ENCODE assay signal across 8 cellular contexts in the genomic region with DNA sequence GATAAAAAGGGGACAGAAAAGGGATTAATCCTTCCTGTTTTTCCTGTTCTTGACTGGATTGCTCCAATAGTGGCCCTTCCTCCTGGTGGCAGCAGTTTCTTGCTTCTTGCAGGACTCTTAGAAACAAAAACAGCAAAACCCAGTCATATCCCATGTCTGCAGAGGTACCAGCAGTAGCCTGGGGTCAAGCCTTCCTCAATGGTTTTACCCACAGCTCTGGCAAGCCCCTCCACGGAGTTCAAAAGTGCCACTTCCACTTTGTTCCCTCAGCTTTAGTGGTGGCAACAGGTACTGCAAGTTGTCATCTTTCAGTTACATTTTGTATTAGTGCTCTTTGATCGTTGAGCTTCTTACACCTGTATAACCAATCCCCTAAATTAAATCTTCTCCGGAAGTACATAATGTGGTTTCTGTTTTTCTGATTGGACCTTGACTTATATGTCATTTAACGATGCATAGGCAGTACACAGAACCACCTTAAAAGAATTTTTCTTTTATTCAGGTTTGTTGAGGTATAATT. TPM values are rescaled to one million over a fixed set of nuclear protein-coding genes. Genes with fewer than 3 reads are reported as not detected.
DNase-seq lines count a peak whose midpoint lies in the region; ATAC-seq, FAIRE-seq and TF ChIP-seq lines count a peak whose summit lies in the region.

No MANE protein-coding gene starts in this region.

- CTCF ChIA-PET in WTC11 (lab: Charles Lee) = interaction anchor here (0.5 to 2.0 kb wide), 18 partner anchors 8 to 282 kb away, joined by 3 to 32 read pairs (median 4); a partner anchor contains a TSS

- peaks cover 5% of the 10 kb centered on the region for H3K4me1 Mint-ChIP-seq in WTC11

- ATAC-seq in GM18867 (IDR thresholded peaks at IDR 0.05; ENCODE audit: unreplicated experiment) = peak; percentile 82
- peak; percentile 81 for ATAC-seq in WTC11
- ATAC-seq in HG03460 (IDR thresholded peaks at IDR 0.05; ENCODE audit: unreplicated experiment) = no peak

- DNase-seq in D721Med (ENCODE audit: insufficient read length, low spot score) (no peak), WTC11 (ENCODE audit: low spot score) (no peak), kidney (no peak), uterus (no peak), cerebellar nuclear complex (lab: John Stamatoyannopoulos, UW) (no peak)

- TF ChIP-seq POLR2A in uterus (IDR thresholded peaks at IDR 0.05) = no peak

- TF ChIP-seq RAD21 in Ishikawa (IDR thresholded peaks at IDR 0.05; ENCODE audit: low read depth) = peak; percentile 8; the same call in 1 of the 2 replicates

- intact Hi-C loops in kidney (cut with DNase I) (no loop called here), uterus (cut with DNase I; ENCODE audit: low total_unique reads) (no loop called here)

- peaks cover 2% of the 10 kb centered on the region; the same call in 1 of the 2 replicates for H3K27me3 Mint-ChIP-seq in WTC11 (ENCODE audit: low read depth)

- no peak overlapping the region for H3K27ac Mint-ChIP-seq in WTC11

- TF ChIP-seq CTCF in D721Med (IDR thresholded peaks at IDR 0.05; ENCODE audit: insufficient read depth, missing control alignments) = no peak
- peak; percentile 57 for TF ChIP-seq CTCF in WTC11 (IDR thresholded peaks at IDR 0.05)
- peak; percentile 36 for TF ChIP-seq CTCF in kidney (IDR thresholded peaks at IDR 0.05; ENCODE audit: borderline replicate concordance, extremely low read depth, insufficient read depth)
- peak in 3 of 4 experiments; percentile 9 to 27 (median 13) for TF ChIP-seq CTCF in uterus (IDR thresholded peaks at IDR 0.05)

- no peak for TF ChIP-seq EP300 in Ishikawa (IDR thresholded peaks at IDR 0.05; ENCODE audit: borderline replicate concordance)

- no peaks in the 10 kb centered on the region for H3K27me3 ChIP-seq in uterus

- no peaks in the 10 kb centered on the region for H3K36me3 ChIP-seq in kidney (ENCODE audit: control insufficient read depth in 1 of 2, insufficient read depth in 2 of 2, low read length in 2 of 2)
- no peaks in the 10 kb centered on the region for H3K36me3 ChIP-seq in uterus

- H3K4me1 ChIP-seq in kidney (ENCODE audit: control insufficient read depth in 1 of 2, insufficient read depth in 1 of 2, low read depth in 1 of 2, low read length in 2 of 2) (no peaks in the 10 kb centered on the region), uterus (no peaks in the 10 kb centered on the region)

- H3K4me3 ChIP-seq in kidney (ENCODE audit: low read length in 2 of 2) = no peak overlapping the region
- no peak overlapping the region for H3K4me3 ChIP-seq in uterus

- H3K27ac ChIP-seq in kidney (ENCODE audit: low read depth in 2 of 2, low read length in 2 of 2) = no peak overlapping the region
- no peak overlapping the region for H3K27ac ChIP-seq in uterus

- H3K36me3 Mint-ChIP-seq in WTC11 = peaks cover 6% of the 10 kb centered on the region

- no peak overlapping the region for H3K9ac ChIP-seq in kidney (ENCODE audit: low read length in 2 of 2)

- peaks cover 23% of the 10 kb centered on the region for H3K9me3 Mint-ChIP-seq in WTC11

- POLR2A ChIA-PET in WTC11 (lab: Charles Lee) = no interaction called here

- no peak overlapping the region for H3K4me3 Mint-ChIP-seq in WTC11

- peak; percentile 66 for FAIRE-seq in D721Med (lab: Jason Lieb, UNC)
- no peak for FAIRE-seq in kidney (lab: Jason Lieb, UNC)

- H3K9me3 ChIP-seq in kidney (ENCODE audit: control insufficient read depth in 1 of 2, low read length in 2 of 2) (no peaks in the 10 kb centered on the region), uterus (no peaks in the 10 kb centered on the region)

TF ChIP-seq in Ishikawa, 13 proteins besides CTCF, POLR2A, EP300 and RAD21 (continues in another document):
- TF ChIP-seq TAF1 (IDR thresholded peaks at IDR 0.05; ENCODE audit: low read depth) (no peak), CEBPB (IDR thresholded peaks at IDR 0.05) (no peak), FOXM1 (IDR thresholded peaks at IDR 0.05; ENCODE audit: borderline replicate concordance, low read depth) (no peak), YY1 (IDR thresholded peaks at IDR 0.05; ENCODE audit: low read depth) (no peak), EGR1 (IDR thresholded peaks at IDR 0.05) (no peak), TEAD4 (IDR thresholded peaks at IDR 0.05) (no peak), NFIC (IDR thresholded peaks at IDR 0.05) (no peak), ZBTB7A (IDR thresholded peaks at IDR 0.05; ENCODE audit: low read depth) (no peak), TCF12 (IDR thresholded peaks at IDR 0.05; ENCODE audit: low read depth) (no peak), CREB1 (IDR thresholded peaks at IDR 0.05; ENCODE audit: low read depth) (no peak)
- TF ChIP-seq, protein P1, sequence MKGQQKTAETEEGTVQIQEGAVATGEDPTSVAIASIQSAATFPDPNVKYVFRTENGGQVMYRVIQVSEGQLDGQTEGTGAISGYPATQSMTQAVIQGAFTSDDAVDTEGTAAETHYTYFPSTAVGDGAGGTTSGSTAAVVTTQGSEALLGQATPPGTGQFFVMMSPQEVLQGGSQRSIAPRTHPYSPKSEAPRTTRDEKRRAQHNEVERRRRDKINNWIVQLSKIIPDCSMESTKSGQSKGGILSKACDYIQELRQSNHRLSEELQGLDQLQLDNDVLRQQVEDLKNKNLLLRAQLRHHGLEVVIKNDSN (IDR thresholded peaks at IDR 0.05) = no peak

TF ChIP-seq in WTC11, 78 proteins besides CTCF, POLR2A, EP300 and RAD21 (continues in another document):
- TF ChIP-seq, protein P2, sequence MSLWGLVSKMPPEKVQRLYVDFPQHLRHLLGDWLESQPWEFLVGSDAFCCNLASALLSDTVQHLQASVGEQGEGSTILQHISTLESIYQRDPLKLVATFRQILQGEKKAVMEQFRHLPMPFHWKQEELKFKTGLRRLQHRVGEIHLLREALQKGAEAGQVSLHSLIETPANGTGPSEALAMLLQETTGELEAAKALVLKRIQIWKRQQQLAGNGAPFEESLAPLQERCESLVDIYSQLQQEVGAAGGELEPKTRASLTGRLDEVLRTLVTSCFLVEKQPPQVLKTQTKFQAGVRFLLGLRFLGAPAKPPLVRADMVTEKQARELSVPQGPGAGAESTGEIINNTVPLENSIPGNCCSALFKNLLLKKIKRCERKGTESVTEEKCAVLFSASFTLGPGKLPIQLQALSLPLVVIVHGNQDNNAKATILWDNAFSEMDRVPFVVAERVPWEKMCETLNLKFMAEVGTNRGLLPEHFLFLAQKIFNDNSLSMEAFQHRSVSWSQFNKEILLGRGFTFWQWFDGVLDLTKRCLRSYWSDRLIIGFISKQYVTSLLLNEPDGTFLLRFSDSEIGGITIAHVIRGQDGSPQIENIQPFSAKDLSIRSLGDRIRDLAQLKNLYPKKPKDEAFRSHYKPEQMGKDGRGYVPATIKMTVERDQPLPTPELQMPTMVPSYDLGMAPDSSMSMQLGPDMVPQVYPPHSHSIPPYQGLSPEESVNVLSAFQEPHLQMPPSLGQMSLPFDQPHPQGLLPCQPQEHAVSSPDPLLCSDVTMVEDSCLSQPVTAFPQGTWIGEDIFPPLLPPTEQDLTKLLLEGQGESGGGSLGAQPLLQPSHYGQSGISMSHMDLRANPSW (CRISPR knock-in tag; conservative IDR thresholded peaks at IDR 0.05; ENCODE audit: low read depth) = no peak
- TF ChIP-seq FOXJ3 (CRISPR knock-in tag; IDR thresholded peaks at IDR 0.05; ENCODE audit: borderline replicate concordance) (no peak), CREM (CRISPR knock-in tag; IDR thresholded peaks at IDR 0.05) (no peak), SOX15 (CRISPR knock-in tag; IDR thresholded peaks at IDR 0.05) (no peak), SP1 (CRISPR knock-in tag; conservative IDR thresholded peaks at IDR 0.05) (no peak), MYBL2 (CRISPR knock-in tag; IDR thresholded peaks at IDR 0.05) (no peak), GTF2I (CRISPR knock-in tag; conservative IDR thresholded peaks at IDR 0.05) (no peak), KAT7 (CRISPR knock-in tag; IDR thresholded peaks at IDR 0.05; ENCODE audit: borderline replicate concordance) (no peak), ZNF138 (CRISPR knock-in tag; conservative IDR thresholded peaks at IDR 0.05) (no peak), TEAD4 (CRISPR knock-in tag; IDR thresholded peaks at IDR 0.05) (no peak)
- TF ChIP-seq, protein P3, sequence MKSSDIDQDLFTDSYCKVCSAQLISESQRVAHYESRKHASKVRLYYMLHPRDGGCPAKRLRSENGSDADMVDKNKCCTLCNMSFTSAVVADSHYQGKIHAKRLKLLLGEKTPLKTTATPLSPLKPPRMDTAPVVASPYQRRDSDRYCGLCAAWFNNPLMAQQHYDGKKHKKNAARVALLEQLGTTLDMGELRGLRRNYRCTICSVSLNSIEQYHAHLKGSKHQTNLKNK (CRISPR knock-in tag; IDR thresholded peaks at IDR 0.05) = no peak
- TF ChIP-seq, protein P4, sequence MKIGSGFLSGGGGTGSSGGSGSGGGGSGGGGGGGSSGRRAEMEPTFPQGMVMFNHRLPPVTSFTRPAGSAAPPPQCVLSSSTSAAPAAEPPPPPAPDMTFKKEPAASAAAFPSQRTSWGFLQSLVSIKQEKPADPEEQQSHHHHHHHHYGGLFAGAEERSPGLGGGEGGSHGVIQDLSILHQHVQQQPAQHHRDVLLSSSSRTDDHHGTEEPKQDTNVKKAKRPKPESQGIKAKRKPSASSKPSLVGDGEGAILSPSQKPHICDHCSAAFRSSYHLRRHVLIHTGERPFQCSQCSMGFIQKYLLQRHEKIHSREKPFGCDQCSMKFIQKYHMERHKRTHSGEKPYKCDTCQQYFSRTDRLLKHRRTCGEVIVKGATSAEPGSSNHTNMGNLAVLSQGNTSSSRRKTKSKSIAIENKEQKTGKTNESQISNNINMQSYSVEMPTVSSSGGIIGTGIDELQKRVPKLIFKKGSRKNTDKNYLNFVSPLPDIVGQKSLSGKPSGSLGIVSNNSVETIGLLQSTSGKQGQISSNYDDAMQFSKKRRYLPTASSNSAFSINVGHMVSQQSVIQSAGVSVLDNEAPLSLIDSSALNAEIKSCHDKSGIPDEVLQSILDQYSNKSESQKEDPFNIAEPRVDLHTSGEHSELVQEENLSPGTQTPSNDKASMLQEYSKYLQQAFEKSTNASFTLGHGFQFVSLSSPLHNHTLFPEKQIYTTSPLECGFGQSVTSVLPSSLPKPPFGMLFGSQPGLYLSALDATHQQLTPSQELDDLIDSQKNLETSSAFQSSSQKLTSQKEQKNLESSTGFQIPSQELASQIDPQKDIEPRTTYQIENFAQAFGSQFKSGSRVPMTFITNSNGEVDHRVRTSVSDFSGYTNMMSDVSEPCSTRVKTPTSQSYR (CRISPR knock-in tag; IDR thresholded peaks at IDR 0.05) = no peak

RNA-seq across cellular contexts. Expression of a gene that starts 8.7 kb away (rescaled TPM):
- 19.7 to 20.1 TPM (median 19.8 TPM) in 3 replicates for total RNA-seq in WTC11 (2021)
- total RNA-seq in kidney = 19.5 TPM
- polyA plus RNA-seq in kidney (ENCODE audit: insufficient read depth, low read depth, low replicate concordance) = 9.5 TPM
- total RNA-seq in uterus = 10 to 100 TPM; 13.2 to 61.1 (median 25.5) TPM
